Comparison of ENCODE assay signal across 27 cellular contexts in genomic region chr1:58911841-58912553, GRCh38.
"Had no signal": no experiment of that assay in that cellular context is flagged by ENCODE, and none has a peak within 500 bp of the region (broad histone marks: within the 10 kb centered on the region; RNA-seq: fewer than 3 reads in every experiment).

No MANE protein-coding gene starts in this region.

- H3K36me3 ChIP-seq: ascending aorta, brain microvascular endothelial cell, gastrocnemius medialis, thoracic aorta, uterus had no signal

- H3K27ac Mint-ChIP-seq: activated naive CD4-positive, alpha-beta T cell treated with anti-CD3 and anti-CD28 coated beads for 36 hours; activated naive CD8-positive, alpha-beta T cell treated with anti-CD3 and anti-CD28 coated beads, Interleukin-2, amount 10 ng/mL, durations not matched to agents 7 days and 5 days; activated T-helper 1 cell treated with anti-CD3 and anti-CD28 coated beads, Interleukin-12 subunit alpha, Interleukin-12 subunit beta, Interleukin-2, Interleukin-4 antibody, amounts not matched to agents 30 ng/mL and 10 ng/mL and 1 ng/mL, durations not matched to agents 14 hours and 24 hours and 36 hours; natural killer cell; progenitor cell of endocrine pancreas; stimulated activated naive CD8-positive, alpha-beta T cell treated with anti-CD3 and anti-CD28 coated beads, Interleukin-15, Interleukin-2, amounts not matched to agents 100 ng/mL and 50 ng/mL, for 24 hours; type B pancreatic cell had no signal

- H3K27me3 Mint-ChIP-seq: activated naive CD8-positive, alpha-beta T cell treated with anti-CD3 and anti-CD28 coated beads, Interleukin-2, amount 10 ng/mL, durations not matched to agents 7 days and 5 days; dendritic cell treated with granulocyte-macrophage colony-stimulating factor and Interleukin-4, amounts not matched to agents 40 ng/mL and 50 ng/mL, for 4 days; progenitor cell of endocrine pancreas had no signal

- H3K9me3 Mint-ChIP-seq: type B pancreatic cell had no signal

- DNase-seq: activated CD4-positive, alpha-beta T cell treated with anti-CD3 and anti-CD28 coated beads for 48 hours; activated CD4-positive, alpha-beta T cell treated with anti-CD3 and anti-CD28 coated beads, Interleukin-2, amount 50 U/mL, for 48 hours; activated CD8-positive, alpha-beta memory T cell treated with anti-CD3 and anti-CD28 coated beads, Interleukin-2, amount 50 U/mL, for 4 hours; activated effector memory CD4-positive, alpha-beta T cell treated with anti-CD3 and anti-CD28 coated beads, Interleukin-2, amount 50 U/mL, for 16 hours; activated naive CD4-positive, alpha-beta T cell treated with anti-CD3 and anti-CD28 coated beads for 36 hours; activated naive CD8-positive, alpha-beta T cell treated with anti-CD3 and anti-CD28 coated beads, Interleukin-2, amount 10 ng/mL, durations not matched to agents 7 days and 5 days; activated T-cell treated with anti-CD3 and anti-CD28 coated beads, Interleukin-2, amount 50 U/mL, for 1 hour; brain microvascular endothelial cell; effector CD4-positive, alpha-beta T cell; gastrocnemius medialis; glutamatergic neuron; hippocampal formation; left cardiac atrium; midbrain; natural killer cell; stimulated activated CD4-positive, alpha-beta T cell treated with anti-CD3 and anti-CD28 coated beads, Interleukin-4, amount 100 ng/mL, for 24 hours; uterus had no signal

- H3K4me3 ChIP-seq: ascending aorta, gastrocnemius medialis, skin epidermis, thoracic aorta, uterus had no signal

- H3K36me3 Mint-ChIP-seq: stimulated activated effector memory CD8-positive, alpha-beta T cell treated with anti-CD3 and anti-CD28 coated beads, Interleukin-12 subunit alpha, Interleukin-12 subunit beta, amount 100 ng/mL, for 72 hours; type B pancreatic cell had no signal

- H3K4me3 Mint-ChIP-seq: activated naive CD4-positive, alpha-beta T cell treated with anti-CD3 and anti-CD28 coated beads for 36 hours; activated naive CD8-positive, alpha-beta T cell treated with anti-CD3 and anti-CD28 coated beads, Interleukin-2, amount 10 ng/mL, durations not matched to agents 7 days and 5 days; activated T-helper 1 cell treated with anti-CD3 and anti-CD28 coated beads, Interleukin-12 subunit alpha, Interleukin-12 subunit beta, Interleukin-2, Interleukin-4 antibody, amounts not matched to agents 30 ng/mL and 10 ng/mL and 1 ng/mL, durations not matched to agents 14 hours and 24 hours and 36 hours; dendritic cell treated with granulocyte-macrophage colony-stimulating factor and Interleukin-4, amounts not matched to agents 40 ng/mL and 50 ng/mL, for 4 days; natural killer cell; stimulated activated effector memory CD8-positive, alpha-beta T cell treated with anti-CD3 and anti-CD28 coated beads, Interleukin-12 subunit alpha, Interleukin-12 subunit beta, amount 100 ng/mL, for 72 hours; stimulated activated naive CD8-positive, alpha-beta T cell treated with anti-CD3 and anti-CD28 coated beads, Interleukin-15, Interleukin-2, amounts not matched to agents 100 ng/mL and 50 ng/mL, for 24 hours; type B pancreatic cell had no signal

- H3K27ac ChIP-seq: ascending aorta, brain microvascular endothelial cell, gastrocnemius medialis, skin epidermis, thoracic aorta, uterus had no signal

- H3K27me3 ChIP-seq: ascending aorta, brain microvascular endothelial cell, gastrocnemius medialis, uterus had no signal

- H3K4me1 Mint-ChIP-seq: activated naive CD8-positive, alpha-beta T cell treated with anti-CD3 and anti-CD28 coated beads, Interleukin-2, amount 10 ng/mL, durations not matched to agents 7 days and 5 days; stimulated activated effector memory CD8-positive, alpha-beta T cell treated with anti-CD3 and anti-CD28 coated beads, Interleukin-12 subunit alpha, Interleukin-12 subunit beta, amount 100 ng/mL, for 72 hours had no signal

- H3K4me1 ChIP-seq: ascending aorta, uterus had no signal

- ATAC-seq: gastrocnemius medialis; left cardiac atrium; natural killer cell; sciatic nerve; stimulated activated effector memory CD8-positive, alpha-beta T cell treated with anti-CD3 and anti-CD28 coated beads, Interleukin-12 subunit alpha, Interleukin-12 subunit beta, amount 100 ng/mL, for 72 hours had no signal
